ENCODE assay signal across 1 cellular context in the genomic region with DNA sequence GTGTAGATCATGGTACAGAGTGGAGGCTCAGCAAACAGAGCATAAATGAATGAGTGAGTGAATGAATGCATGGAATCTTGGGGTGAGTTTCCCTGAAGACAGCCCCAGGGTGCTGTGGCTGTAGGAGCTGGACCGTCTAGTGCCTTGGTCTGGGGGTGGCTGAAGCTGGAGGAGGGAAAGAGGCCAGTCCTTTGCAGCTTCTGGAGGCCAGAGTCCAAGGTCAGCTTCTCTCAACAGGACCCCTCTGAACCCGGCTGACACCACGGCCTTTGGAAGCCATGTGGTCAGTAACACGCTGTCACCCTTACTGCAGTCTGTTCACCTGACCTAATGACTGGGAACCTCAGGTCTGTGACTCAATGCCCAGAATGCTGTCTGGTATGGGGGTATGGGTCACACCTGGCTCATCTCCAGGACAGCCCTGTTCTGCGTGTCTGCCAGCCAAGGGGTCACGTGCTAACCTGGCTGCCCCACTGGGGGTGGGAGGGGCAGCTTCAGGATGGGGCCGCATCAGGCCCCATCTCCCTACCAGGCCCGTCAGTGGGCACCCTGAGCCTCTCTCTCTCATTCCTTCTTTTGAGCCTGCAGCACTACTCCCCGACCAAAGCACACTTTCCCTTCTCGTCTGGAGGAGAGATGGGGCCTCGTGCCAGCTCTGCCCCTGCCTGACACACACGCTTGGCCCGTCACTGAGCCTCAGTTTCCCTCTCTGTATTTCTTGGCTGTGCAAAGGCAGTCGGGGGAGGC.
TF ChIP-seq lines count a peak whose summit lies in the region.

No MANE protein-coding gene starts in this region.

TF ChIP-seq in H1, 55 proteins besides CTCF, POLR2A, EP300 and RAD21 (continued from another document):
- no peak for TF ChIP-seq SUZ12 (IDR thresholded peaks at IDR 0.05; ENCODE audit: low read length)
- TF ChIP-seq CREB1 (IDR thresholded peaks at IDR 0.05) = no peak
- TF ChIP-seq NRF1 (IDR thresholded peaks at IDR 0.05; ENCODE audit: low read depth, low read length) = no peak
- TF ChIP-seq PHF8 (conservative IDR thresholded peaks at IDR 0.05; ENCODE audit: low read depth, low read length) = no peak
- TF ChIP-seq SIN3A (conservative IDR thresholded peaks at IDR 0.05 in 1 of 2, IDR thresholded peaks at IDR 0.05 in 1 of 2; ENCODE audit: low read depth in 1 of 2, low read length in 2 of 2) = no peak
- no peak for TF ChIP-seq SAP30 (IDR thresholded peaks at IDR 0.05; ENCODE audit: insufficient read depth, insufficient replicate concordance, low read length)
- no peak for TF ChIP-seq CBX8 (IDR thresholded peaks at IDR 0.05; ENCODE audit: borderline replicate concordance, low read depth, low read length)
- no peak for TF ChIP-seq GABPA (IDR thresholded peaks at IDR 0.05; ENCODE audit: borderline replicate concordance, insufficient read depth, low read length)
- no peak for TF ChIP-seq CHD7 (IDR thresholded peaks at IDR 0.05; ENCODE audit: insufficient replicate concordance, low read length)
